In genomic region chr12:116033765-116034164, GRCh38 we compare ENCODE assay signal across 16 cellular contexts.
DNase-seq lines count a peak whose midpoint lies in the region; ATAC-seq and TF ChIP-seq lines count a peak whose summit lies in the region.
"Had no signal": no experiment of that assay in that cellular context is flagged by ENCODE, and none has a peak within 500 bp of the region (broad histone marks: within the 10 kb centered on the region; RNA-seq: fewer than 3 reads in every experiment).

No MANE protein-coding gene starts in this region.

- 67% methylated on average over 1 of the region's 3 CpGs; no CpG with 5 or more reads in 1 of the 2 experiments for WGBS in IMR-90 (ENCODE audit: extremely low coverage in 2 of 2, insufficient read length in 1 of 2), 2 experiments

- peaks cover 2% of the 10 kb centered on the region for H3K27me3 Mint-ChIP-seq in endothelial cell (ENCODE audit: unreplicated experiment)
- no peaks in the 10 kb centered on the region for H3K27me3 Mint-ChIP-seq in CD8-positive, alpha-beta memory T cell
- H3K27me3 Mint-ChIP-seq: CD4-positive, CD25-positive, alpha-beta regulatory T cell had no signal

- CTCF ChIA-PET in IMR-90 (lab: Yijun Ruan, JAX), result interaction anchor here (1.2 kb wide), 1 partner anchor 18 kb away, joined by 3 read pairs; no protein-coding TSS in a partner anchor
- CTCF ChIA-PET in PC-3 (lab: Charles Lee), result no interaction called here
- CTCF ChIA-PET in CD8-positive, alpha-beta memory T cell (lab: Charles Lee), result no interaction called here

- peak overlapping the region; percentile 17; the same call in 1 of the 2 replicates for H3K23ac ChIP-seq in IMR-90 (ENCODE audit: low read depth, low read length)

- H3K79me2 ChIP-seq in PC-3 (ENCODE audit: low read length), result peaks cover 74% of the 10 kb centered on the region
- peaks cover 85% of the 10 kb centered on the region for H3K79me2 ChIP-seq in osteoblast (ENCODE audit: insufficient read depth, low read length)

- H4K5ac ChIP-seq in IMR-90 (ENCODE audit: low read depth, low read length), result no peak overlapping the region

- H4K20me1 ChIP-seq in IMR-90 (ENCODE audit: insufficient read depth, low read length) (peaks cover 37% of the 10 kb centered on the region; the same call in 1 of the 2 replicates), PC-3 (ENCODE audit: low read length) (no peaks in the 10 kb centered on the region; the same call in 1 of the 2 replicates), osteoblast (ENCODE audit: insufficient read depth, low read length) (peaks cover 55% of the 10 kb centered on the region)

- H3K9ac ChIP-seq in IMR-90 (ENCODE audit: low read depth, low read length) (no peak overlapping the region), PC-3 (ENCODE audit: low read length) (no peak overlapping the region)
- H3K9ac ChIP-seq: GM23248 had no signal

- no peak overlapping the region for H3K56ac ChIP-seq in IMR-90 (ENCODE audit: extremely low read depth, insufficient read depth, low read length)

- in situ Hi-C loops in IMR-90 (cut with MboI; ENCODE audit: low sequenced_read_pairs), result no loop called here

- peaks cover 14% of the 10 kb centered on the region for H3F3A ChIP-seq in PC-3 (ENCODE audit: low read length, unreplicated experiment)

- no peak overlapping the region for H2AK9ac ChIP-seq in IMR-90 (replicated peaks; ENCODE audit: low read depth, low read length, poor library complexity)

- H3K79me1 ChIP-seq in IMR-90 (ENCODE audit: low read depth in 1 of 2, low read length in 2 of 2), result peaks cover 33 to 68% of the 10 kb centered on the region in 2 experiments

- H4K8ac ChIP-seq in IMR-90 (ENCODE audit: low read depth in 2 of 2, low read length in 2 of 2), result no peak overlapping the region

- H2BK15ac ChIP-seq in IMR-90 (ENCODE audit: low read depth, low read length), result no peak overlapping the region

- no peak overlapping the region for H2BK120ac ChIP-seq in IMR-90 (ENCODE audit: low read depth, low read length)

- H3K9me3 ChIP-seq in IMR-90 (ENCODE audit: control insufficient read depth, insufficient read depth, low read length), result no peaks in the 10 kb centered on the region
- H3K9me3 ChIP-seq in PC-3 (ENCODE audit: low read length), result no peaks in the 10 kb centered on the region
- no peaks in the 10 kb centered on the region for H3K9me3 ChIP-seq in osteoblast (ENCODE audit: low read depth, low read length)
- H3K9me3 ChIP-seq in CD8-positive, alpha-beta memory T cell (ENCODE audit: low read length), result no peaks in the 10 kb centered on the region
- H3K9me3 ChIP-seq: BE2C, Caco-2 had no signal

- POLR2A ChIA-PET in IMR-90 (lab: Charles Lee; ENCODE audit: unreplicated experiment), result no interaction called here
- POLR2A ChIA-PET in PC-3 (lab: Charles Lee; ENCODE audit: unreplicated experiment), result interaction anchor here (0.5 kb wide), 1 partner anchor 231 kb away, joined by 3 read pairs; no protein-coding TSS in a partner anchor
- POLR2A ChIA-PET in CD8-positive, alpha-beta memory T cell (lab: Charles Lee), result no interaction called here

- H3K27ac Mint-ChIP-seq in endothelial cell (ENCODE audit: unreplicated experiment), result peak overlapping the region; percentile 33
- H3K27ac Mint-ChIP-seq in CD8-positive, alpha-beta memory T cell, result no peak overlapping the region
- H3K27ac Mint-ChIP-seq: CD4-positive, CD25-positive, alpha-beta regulatory T cell had no signal

- no peaks in the 10 kb centered on the region for H3K36me3 ChIP-seq in IMR-90 (ENCODE audit: control insufficient read depth, insufficient read depth, low read length)
- no peaks in the 10 kb centered on the region for H3K36me3 ChIP-seq in PC-3 (ENCODE audit: low read depth, low read length)
- H3K36me3 ChIP-seq in osteoblast (ENCODE audit: insufficient read depth, low read length), result no peaks in the 10 kb centered on the region
- no peaks in the 10 kb centered on the region for H3K36me3 ChIP-seq in CD8-positive, alpha-beta memory T cell (ENCODE audit: insufficient read depth, low read length)
- H3K36me3 ChIP-seq: BE2C, HAP-1 had no signal

- H3K4me1 Mint-ChIP-seq in endothelial cell (ENCODE audit: unreplicated experiment), result peaks cover 21% of the 10 kb centered on the region
- peaks cover 19 to 35% (median 28%) of the 10 kb centered on the region in 3 donors for H3K4me1 Mint-ChIP-seq in CD8-positive, alpha-beta memory T cell

- ATAC-seq in IMR-90 (ENCODE audit: low read depth) (no peak), PC-3 (no peak)
- ATAC-seq: GM12878 had no signal

- TF ChIP-seq CTCF in IMR-90 (conservative IDR thresholded peaks at IDR 0.05; ENCODE audit: low read depth, low read length), result no peak
- TF ChIP-seq CTCF in PC-3 (conservative IDR thresholded peaks at IDR 0.05; ENCODE audit: low read depth, low read length), result no peak
- TF ChIP-seq CTCF in endothelial cell (IDR thresholded peaks at IDR 0.05; ENCODE audit: unreplicated experiment), result no peak
- no peak for TF ChIP-seq CTCF in osteoblast (IDR thresholded peaks at IDR 0.05; ENCODE audit: extremely low read depth, low read depth, low read length)

- H3K27me3 ChIP-seq in IMR-90 (ENCODE audit: control insufficient read depth, insufficient read depth, low read length), result no peaks in the 10 kb centered on the region
- no peaks in the 10 kb centered on the region for H3K27me3 ChIP-seq in PC-3 (ENCODE audit: low read length)
- no peaks in the 10 kb centered on the region for H3K27me3 ChIP-seq in osteoblast (ENCODE audit: insufficient read depth, low read length)
- H3K27me3 ChIP-seq in CD8-positive, alpha-beta memory T cell (ENCODE audit: insufficient read depth, low read length, poor library complexity, severe bottlenecking), result no peaks in the 10 kb centered on the region
- H3K27me3 ChIP-seq: BE2C had no signal

- no peaks in the 10 kb centered on the region for H3K9me2 ChIP-seq in PC-3 (replicated peaks; ENCODE audit: low read length)

- H3K14ac ChIP-seq in IMR-90 (replicated peaks; ENCODE audit: low read depth, low read length), result no peak overlapping the region; the same call in 1 of the 2 replicates

- no peak overlapping the region for H3K4me3 Mint-ChIP-seq in endothelial cell (ENCODE audit: unreplicated experiment)
- H3K4me3 Mint-ChIP-seq in CD8-positive, alpha-beta memory T cell, result no peak overlapping the region
- H3K4me3 Mint-ChIP-seq: CD4-positive, CD25-positive, alpha-beta regulatory T cell had no signal

- H3K4me3 ChIP-seq in IMR-90 (ENCODE audit: insufficient read depth, low read depth, low read length) (no peak overlapping the region), PC-3 (ENCODE audit: low read length) (no peak overlapping the region), osteoblast (ENCODE audit: insufficient read depth, low read length) (no peak overlapping the region)
- no peak overlapping the region for H3K4me3 ChIP-seq in CD8-positive, alpha-beta memory T cell (ENCODE audit: low read length)
- H3K4me3 ChIP-seq: GM12878, GM23248, HAP-1 had no signal

- DNase-seq in IMR-90, result no peak
- DNase-seq in PC-3, result peak; percentile 31
- no peak for DNase-seq in endothelial cell (ENCODE audit: low spot score)
- peak; percentile 59 for DNase-seq in osteoblast (ENCODE audit: insufficient read length, low spot score, missing footprints)
- no peak for DNase-seq in cardiac septum (ENCODE audit: low spot score)
- no peak for DNase-seq in NCI-H82 treated with DMSO at 0.1 percent for 48 hours (lab: John Stamatoyannopoulos, UW; ENCODE audit: unreplicated experiment)
- DNase-seq in CD8-positive, alpha-beta memory T cell, result no peak
- DNase-seq: BE2C; C1 segment of cervical spinal cord; Caco-2; CD4-positive, CD25-positive, alpha-beta regulatory T cell; DND-41; EL; GM23248 had no signal

- no peak overlapping the region for H4K91ac ChIP-seq in IMR-90 (ENCODE audit: insufficient read depth, low read depth, low read length)

- BruUV-seq in IMR-90 (replicated peaks; lab: Mats Ljungman, UMichigan) (no TSS peak), PC-3 (replicated peaks; lab: Mats Ljungman, UMichigan) (no TSS peak)

- dilution Hi-C loops in IMR-90 (cut with HindIII; ENCODE audit: low sequenced_read_pairs, unreplicated experiment), result no loop called here

- no peak for TF ChIP-seq POLR2A in IMR-90 (IDR thresholded peaks at IDR 0.05; ENCODE audit: low read depth, low read length)

- no peak overlapping the region for H3K4ac ChIP-seq in IMR-90 (ENCODE audit: low read depth, low read length)

- H3K18ac ChIP-seq in IMR-90 (ENCODE audit: low read depth, low read length), result no peak overlapping the region

- H3K9me3 Mint-ChIP-seq in endothelial cell (ENCODE audit: unreplicated experiment), result no peaks in the 10 kb centered on the region
- H3K9me3 Mint-ChIP-seq in CD8-positive, alpha-beta memory T cell, result peaks cover 0 to 3% (median 0%) of the 10 kb centered on the region in 5 donors

- no peak overlapping the region for H2BK5ac ChIP-seq in IMR-90 (ENCODE audit: low read depth, low read length, poor library complexity, severe bottlenecking)

- no peak overlapping the region for H3K27ac ChIP-seq in IMR-90 (ENCODE audit: insufficient read depth, low read length)
- H3K27ac ChIP-seq in PC-3 (ENCODE audit: low read length), result no peak overlapping the region
- H3K27ac ChIP-seq in osteoblast (ENCODE audit: low read depth, low read length), result no peak overlapping the region
- H3K27ac ChIP-seq in CD8-positive, alpha-beta memory T cell (ENCODE audit: low read depth, low read length), result no peak overlapping the region
- H3K27ac ChIP-seq: GM23248 had no signal

- H3K36me3 Mint-ChIP-seq in endothelial cell (ENCODE audit: low read depth, unreplicated experiment), result peaks cover 4% of the 10 kb centered on the region
- peaks cover 0 to 5% (median 2%) of the 10 kb centered on the region in 3 donors for H3K36me3 Mint-ChIP-seq in CD8-positive, alpha-beta memory T cell

- intact Hi-C loops in IMR-90 (cut with micrococcal nuclease), result no loop called here
- intact Hi-C loops in PC-3 (cut with micrococcal nuclease), result loop anchor here (5.0 kb wide), 1 partner anchor 34 kb away; no protein-coding TSS in a partner anchor
- intact Hi-C loops in cardiac septum (cut with DNase I), result no loop called here

- H2AFZ ChIP-seq in IMR-90 (replicated peaks; ENCODE audit: low read length, poor library complexity) (no peak overlapping the region), PC-3 (ENCODE audit: low read length) (no peak overlapping the region), osteoblast (ENCODE audit: low read length) (no peak overlapping the region)
- H2AFZ ChIP-seq: GM23248 had no signal

- H3K4me2 ChIP-seq in IMR-90 (ENCODE audit: low read depth, low read length) (peak overlapping the region; percentile 36; the same call in 1 of the 2 replicates), PC-3 (ENCODE audit: low read length) (no peak overlapping the region), osteoblast (ENCODE audit: insufficient read depth, low read length) (no peak overlapping the region)

- no peak for TF ChIP-seq RAD21 in IMR-90 (IDR thresholded peaks at IDR 0.05; ENCODE audit: low read length)

- peaks cover 5% of the 10 kb centered on the region for H3K4me1 ChIP-seq in IMR-90 (ENCODE audit: control insufficient read depth, insufficient read depth, low read length)
- H3K4me1 ChIP-seq in PC-3 (ENCODE audit: insufficient read depth, low read length), result peaks cover 44% of the 10 kb centered on the region
- peaks cover 6% of the 10 kb centered on the region for H3K4me1 ChIP-seq in osteoblast (ENCODE audit: insufficient read depth, low read length)
- H3K4me1 ChIP-seq in CD8-positive, alpha-beta memory T cell (ENCODE audit: insufficient read depth, low read length), result no peaks in the 10 kb centered on the region

- H3K9me1 ChIP-seq in IMR-90 (ENCODE audit: insufficient read depth, low read length), result peaks cover 10% of the 10 kb centered on the region

- no peak overlapping the region for H2BK20ac ChIP-seq in IMR-90 (ENCODE audit: low read depth, low read length)

- no peak overlapping the region for H2AK5ac ChIP-seq in IMR-90 (ENCODE audit: low read depth, low read length)

Comparison
In these comparisons a context has a peak if more than half of its experiments do, and no peak if none do; other contexts are left out.
1. DNase-seq: peak in PC-3 (single experiment) and osteoblast (single experiment); none in IMR-90 (single experiment), endothelial cell (single experiment), cardiac septum (single experiment), NCI-H82 treated with DMSO at 0.1 percent for 48 hours (single experiment) and CD8-positive, alpha-beta memory T cell (0 of 5).